Comparison of ENCODE assay signal across 1 cellular context in the genomic region with DNA sequence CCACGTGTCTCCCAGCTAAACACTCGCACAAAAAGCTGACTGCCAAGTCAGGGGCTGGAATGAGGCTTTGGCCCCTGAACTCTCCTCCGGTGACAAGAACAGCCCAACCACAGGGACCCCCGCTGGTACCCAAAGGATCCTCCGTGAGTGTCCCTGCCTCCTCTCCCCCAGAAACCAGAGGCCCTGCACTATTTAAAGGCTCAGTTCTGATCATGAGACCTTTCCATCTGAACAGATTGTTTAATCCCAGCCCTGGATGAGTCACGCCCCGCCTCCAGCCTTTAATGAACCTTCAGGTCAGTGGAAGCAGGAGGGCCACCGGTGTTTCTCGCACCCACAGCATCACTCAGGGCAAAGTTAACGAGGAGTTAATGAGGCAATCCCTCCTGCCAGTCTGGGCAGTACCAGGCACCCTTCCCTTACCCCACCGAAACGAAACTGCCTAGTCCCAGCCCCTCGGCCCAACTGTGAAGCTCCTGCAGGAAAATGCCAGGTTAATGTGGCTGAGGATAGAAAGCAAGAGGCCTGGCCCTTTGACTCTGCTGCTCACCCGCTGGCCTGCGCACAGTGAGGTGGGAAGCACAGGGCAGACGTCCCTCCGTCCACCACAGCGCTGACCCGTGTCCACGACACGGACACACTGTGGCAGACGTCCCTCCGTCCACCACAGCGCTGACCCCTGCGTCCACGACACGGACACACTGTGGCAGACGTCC.
TF ChIP-seq lines count a peak whose summit lies in the region.

No MANE protein-coding gene starts in this region.

TF ChIP-seq in H1, 55 proteins besides CTCF, POLR2A, EP300 and RAD21:
- TF ChIP-seq, protein P1, sequence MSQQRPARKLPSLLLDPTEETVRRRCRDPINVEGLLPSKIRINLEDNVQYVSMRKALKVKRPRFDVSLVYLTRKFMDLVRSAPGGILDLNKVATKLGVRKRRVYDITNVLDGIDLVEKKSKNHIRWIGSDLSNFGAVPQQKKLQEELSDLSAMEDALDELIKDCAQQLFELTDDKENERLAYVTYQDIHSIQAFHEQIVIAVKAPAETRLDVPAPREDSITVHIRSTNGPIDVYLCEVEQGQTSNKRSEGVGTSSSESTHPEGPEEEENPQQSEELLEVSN (IDR thresholded peaks at IDR 0.05), result no peak
- no peak for TF ChIP-seq CBX8 (IDR thresholded peaks at IDR 0.05; ENCODE audit: borderline replicate concordance, low read depth, low read length)
- TF ChIP-seq BCL11A (IDR thresholded peaks at IDR 0.05; ENCODE audit: low read depth in 2 of 2, low read length in 2 of 2), result no peak
- no peak for TF ChIP-seq NRF1 (IDR thresholded peaks at IDR 0.05; ENCODE audit: low read depth, low read length)
- TF ChIP-seq BACH1 (IDR thresholded peaks at IDR 0.05; ENCODE audit: low read length), result no peak
- no peak for TF ChIP-seq SIRT6 (IDR thresholded peaks at IDR 0.05; ENCODE audit: low read length)
- TF ChIP-seq, protein P2, sequence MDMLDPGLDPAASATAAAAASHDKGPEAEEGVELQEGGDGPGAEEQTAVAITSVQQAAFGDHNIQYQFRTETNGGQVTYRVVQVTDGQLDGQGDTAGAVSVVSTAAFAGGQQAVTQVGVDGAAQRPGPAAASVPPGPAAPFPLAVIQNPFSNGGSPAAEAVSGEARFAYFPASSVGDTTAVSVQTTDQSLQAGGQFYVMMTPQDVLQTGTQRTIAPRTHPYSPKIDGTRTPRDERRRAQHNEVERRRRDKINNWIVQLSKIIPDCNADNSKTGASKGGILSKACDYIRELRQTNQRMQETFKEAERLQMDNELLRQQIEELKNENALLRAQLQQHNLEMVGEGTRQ (IDR thresholded peaks at IDR 0.05; ENCODE audit: low read length), result no peak
- no peak for TF ChIP-seq TAF7 (optimal IDR thresholded peaks at IDR 0.05; ENCODE audit: borderline replicate concordance, low read depth, low read length)
- no peak for TF ChIP-seq RFX5 (IDR thresholded peaks at IDR 0.05; ENCODE audit: borderline replicate concordance, low read depth, low read length)
- no peak for TF ChIP-seq KDM5A (IDR thresholded peaks at IDR 0.05; ENCODE audit: low read length)
- no peak for TF ChIP-seq SP1 (IDR thresholded peaks at IDR 0.05; ENCODE audit: low read depth, low read length)
- no peak for TF ChIP-seq GTF2F1 (IDR thresholded peaks at IDR 0.05; ENCODE audit: borderline replicate concordance, low read depth, low read length)
- no peak for TF ChIP-seq JUN (IDR thresholded peaks at IDR 0.05; ENCODE audit: low read depth, low read length)
- no peak for TF ChIP-seq CHD7 (IDR thresholded peaks at IDR 0.05; ENCODE audit: insufficient replicate concordance, low read length)
- TF ChIP-seq BRCA1 (IDR thresholded peaks at IDR 0.05; ENCODE audit: low read depth, low read length), result no peak
TF ChIP-seq in H1: peak in this region for 0.
